ENCODE assay signal across 20 cellular contexts in genomic region chr7:94556028-94556427, GRCh38. TPM values are rescaled to one million over a fixed set of nuclear protein-coding genes. Genes with fewer than 3 reads are reported as not detected.
DNase-seq lines count a peak whose midpoint lies in the region; ATAC-seq and TF ChIP-seq lines count a peak whose summit lies in the region.
"Had no signal": no experiment of that assay in that cellular context is flagged by ENCODE, and none has a peak within 500 bp of the region (broad histone marks: within the 10 kb centered on the region; RNA-seq: fewer than 3 reads in every experiment).

No MANE protein-coding gene starts in this region.

- peak overlapping the region; percentile 25 for H3K4me3 Mint-ChIP-seq in activated B cell treated with CpG ODN at 0.5 μM for 24 hours
- H3K4me3 Mint-ChIP-seq: activated CD4-positive, alpha-beta memory T cell treated with anti-CD3 and anti-CD28 coated beads for 36 hours; CD14-positive monocyte; neural progenitor cell; T-helper 1 cell treated with Interleukin-12 subunit alpha and Interleukin-12 subunit beta and Interleukin-4 antibody, amounts not matched to agents 30 μg/mL and 1 μg/mL, for 36 hours had no signal

- POLR2A ChIA-PET in activated B cell treated with CpG ODN at 0.5 μM for 24 hours (lab: Charles Lee): interaction anchor here (0.6 kb wide), 1 partner anchor 424 kb away, joined by 4 read pairs; no protein-coding TSS in a partner anchor

- H3K27me3 ChIP-seq in left ventricle myocardium inferior (ENCODE audit: low read depth): no peaks in the 10 kb centered on the region
- H3K27me3 ChIP-seq: heart left ventricle, neural progenitor cell, tibial artery had no signal

- peaks cover 29% of the 10 kb centered on the region for H3K36me3 Mint-ChIP-seq in activated B cell treated with CpG ODN at 0.5 μM for 24 hours (ENCODE audit: low read depth)

- intact Hi-C loops in activated B cell treated with CpG ODN at 0.5 μM for 24 hours (cut with micrococcal nuclease) (loop anchor here (1.0 to 10.0 kb wide), 4 partner anchors 36 to 99 kb away; partner anchors contain the start of gene SGCE), left ventricle myocardium inferior (cut with micrococcal nuclease) (no loop called here)

- TF ChIP-seq CTCF in activated B cell treated with CpG ODN at 0.5 μM for 24 hours (IDR thresholded peaks at IDR 0.05) (no peak), left ventricle myocardium inferior (IDR thresholded peaks at IDR 0.05; ENCODE audit: borderline replicate concordance) (no peak)

- peak; percentile 69 for ATAC-seq in GM18519 (IDR thresholded peaks at IDR 0.05; ENCODE audit: low FRiP score, unreplicated experiment)
- peak; percentile 66 for ATAC-seq in GM21528 (IDR thresholded peaks at IDR 0.05; ENCODE audit: low FRiP score, unreplicated experiment)
- peak; percentile 80 for ATAC-seq in HG03135 (IDR thresholded peaks at IDR 0.05; ENCODE audit: unreplicated experiment)
- ATAC-seq in activated B cell treated with CpG ODN at 0.5 μM for 24 hours (ENCODE audit: low read depth): peak; percentile 92
- ATAC-seq: heart left ventricle, left lobe of liver, Panc1 had no signal

- no peak overlapping the region for H3K27ac ChIP-seq in left ventricle myocardium inferior (replicated peaks)
- H3K27ac ChIP-seq: heart left ventricle, neural progenitor cell, tibial artery had no signal

- no peaks in the 10 kb centered on the region for H3K9me3 ChIP-seq in left ventricle myocardium inferior (replicated peaks)
- H3K9me3 ChIP-seq: heart left ventricle, tibial artery had no signal

- H3K9me3 Mint-ChIP-seq in activated B cell treated with CpG ODN at 0.5 μM for 24 hours: no peaks in the 10 kb centered on the region
- H3K9me3 Mint-ChIP-seq: activated CD4-positive, alpha-beta memory T cell treated with anti-CD3 and anti-CD28 coated beads for 36 hours; CD14-positive monocyte; neural progenitor cell; T-helper 1 cell treated with Interleukin-12 subunit alpha and Interleukin-12 subunit beta and Interleukin-4 antibody, amounts not matched to agents 30 μg/mL and 1 μg/mL, for 36 hours had no signal

- peak overlapping the region; percentile 9 for H3K27ac Mint-ChIP-seq in activated B cell treated with CpG ODN at 0.5 μM for 24 hours
- H3K27ac Mint-ChIP-seq: activated CD4-positive, alpha-beta memory T cell treated with anti-CD3 and anti-CD28 coated beads for 36 hours; neural progenitor cell; T-helper 1 cell treated with Interleukin-12 subunit alpha and Interleukin-12 subunit beta and Interleukin-4 antibody, amounts not matched to agents 30 μg/mL and 1 μg/mL, for 36 hours had no signal

- H3K4me1 Mint-ChIP-seq in activated B cell treated with CpG ODN at 0.5 μM for 24 hours: peaks cover 37% of the 10 kb centered on the region
- H3K4me1 Mint-ChIP-seq: CD14-positive monocyte, neural progenitor cell had no signal

- no peak overlapping the region for H3K4me3 ChIP-seq in left ventricle myocardium inferior
- H3K4me3 ChIP-seq: heart left ventricle, neural progenitor cell, tibial artery had no signal

- H3K4me1 ChIP-seq in left ventricle myocardium inferior: no peaks in the 10 kb centered on the region
- H3K4me1 ChIP-seq: heart left ventricle, neural progenitor cell, tibial artery had no signal

- CTCF ChIA-PET in activated B cell treated with CpG ODN at 0.5 μM for 24 hours (lab: Charles Lee): no interaction called here

- peaks cover 72% of the 10 kb centered on the region for H3K36me3 ChIP-seq in left ventricle myocardium inferior
- H3K36me3 ChIP-seq: neural progenitor cell had no signal

- DNase-seq in activated B cell treated with CpG ODN at 0.5 μM for 24 hours (no peak), putamen (ENCODE audit: low spot score) (no peak), activated gamma-delta T cell (lab: John Stamatoyannopoulos, UW) (no peak), left ventricle myocardium inferior (no peak), NCI-H187 treated with DMSO at 0.1 percent for 48 hours (lab: John Stamatoyannopoulos, UW) (no peak)
- DNase-seq: activated CD4-positive, alpha-beta memory T cell treated with anti-CD3 and anti-CD28 coated beads for 36 hours; activated naive CD4-positive, alpha-beta T cell treated with Interleukin-2 at 50 U/mL for 16 hours; caudate nucleus; heart left ventricle; NCI-H226; small intestine; tibial artery had no signal

- H3K27me3 Mint-ChIP-seq in activated B cell treated with CpG ODN at 0.5 μM for 24 hours: no peaks in the 10 kb centered on the region
- H3K27me3 Mint-ChIP-seq: activated CD4-positive, alpha-beta memory T cell treated with anti-CD3 and anti-CD28 coated beads for 36 hours had no signal

RNA-seq across cellular contexts. Expression of gene CASD1, which starts 46.4 kb away (rescaled TPM):
- total RNA-seq in activated B cell treated with CpG ODN at 0.5 μM for 24 hours: 25.7 and 28.4 TPM in 2 replicates
- total RNA-seq in left ventricle myocardium inferior: 19.2 TPM
